In the genomic region with DNA sequence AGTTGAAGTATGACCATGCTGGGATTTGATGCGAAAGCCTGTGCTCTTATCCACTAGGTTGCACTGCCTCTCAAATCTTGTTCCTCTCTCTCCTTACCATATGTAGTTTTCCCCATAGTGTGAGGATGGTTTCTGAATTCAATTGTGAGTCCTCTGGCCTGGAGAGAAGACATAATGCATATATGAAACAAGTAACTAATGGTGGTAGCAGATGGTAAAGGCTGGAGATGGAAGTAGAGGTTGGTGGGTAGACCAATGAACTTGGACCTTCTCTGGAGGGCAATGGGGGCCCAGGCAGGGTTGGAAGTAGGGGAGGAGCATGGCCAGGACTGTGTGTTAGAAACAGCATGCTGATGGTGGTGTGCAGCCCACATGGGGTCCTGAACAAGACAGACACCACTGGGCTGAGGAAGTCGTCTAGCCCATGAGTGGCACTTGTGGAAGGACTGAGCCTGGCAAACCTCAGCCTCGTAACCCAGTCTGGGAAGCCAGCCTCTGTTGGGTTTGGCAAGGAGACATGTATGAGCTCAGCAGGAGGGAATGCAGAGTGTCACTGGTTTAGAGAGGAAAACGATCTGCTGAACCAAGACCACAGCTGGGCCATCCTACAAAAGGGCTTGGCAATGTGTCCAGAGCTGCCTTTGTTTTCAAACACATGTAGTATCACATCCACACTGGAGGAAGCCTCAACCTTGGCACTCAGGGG, we compare ENCODE assay signal across 9 cellular contexts. TPM values are rescaled to one million over a fixed set of nuclear protein-coding genes. Genes with fewer than 3 reads are reported as not detected.
DNase-seq lines count a peak whose midpoint lies in the region; ATAC-seq, FAIRE-seq and TF ChIP-seq lines count a peak whose summit lies in the region.
"Had no signal": no experiment of that assay in that cellular context is flagged by ENCODE, and none has a peak within 500 bp of the region (broad histone marks: within the 10 kb centered on the region; RNA-seq: fewer than 3 reads in every experiment).

No MANE protein-coding gene starts in this region.

- intact Hi-C loops in stomach (cut with DNase I; ENCODE audit: low total_unique reads), result no loop called here

- TF ChIP-seq CTCF in cardiac fibroblast (IDR thresholded peaks at IDR 0.05; ENCODE audit: low read depth, low read length) (no peak), stomach (IDR thresholded peaks at IDR 0.05) (no peak), WERI-Rb-1 (IDR thresholded peaks at IDR 0.05; ENCODE audit: low read depth, low read length) (no peak)

- H3K4me1 ChIP-seq in stomach, result peaks cover 9 to 49% (median 23%) of the 10 kb centered on the region in 4 donors

- H3K36me3 ChIP-seq in stomach (no peaks in the 10 kb centered on the region), WERI-Rb-1 (no peaks in the 10 kb centered on the region)

- DNase-seq in HTR-8/SVneo (ENCODE audit: insufficient read length, low spot score) (peak; percentile 83), cardiac fibroblast (ENCODE audit: low read depth in 2 of 2) (peak; percentile 96 to 98), kidney tubule cell (ENCODE audit: low spot score) (peak; percentile 99), stomach (peak; percentile 58), WERI-Rb-1 (no peak)
- DNase-seq in stimulated activated CD4-positive, alpha-beta T cell treated with anti-CD3 and anti-CD28 coated beads, Interleukin-4, amount 100 ng/mL, for 1 hour, result no peak
- DNase-seq: NCI-H187 had no signal

- H3K9me3 ChIP-seq in stomach (no peaks in the 10 kb centered on the region), WERI-Rb-1 (ENCODE audit: severe bottlenecking) (peaks cover 3% of the 10 kb centered on the region)

- peak; percentile 89 for FAIRE-seq in HTR-8/SVneo (lab: Jason Lieb, UNC)

- H3K27me3 ChIP-seq in stomach, result no peaks in the 10 kb centered on the region
- no peaks in the 10 kb centered on the region for H3K27me3 ChIP-seq in WERI-Rb-1 (ENCODE audit: insufficient read depth, low read depth, severe bottlenecking)

- TF ChIP-seq POLR2A in stomach (IDR thresholded peaks at IDR 0.05), result no peak

- ATAC-seq in HG02623 (IDR thresholded peaks at IDR 0.05; ENCODE audit: unreplicated experiment) (no peak), HG03139 (IDR thresholded peaks at IDR 0.05; ENCODE audit: unreplicated experiment) (no peak)

- H3K27ac ChIP-seq in stomach (peak overlapping the region; percentile 52 to 83 (median 74)), WERI-Rb-1 (no peak overlapping the region)

- no peak overlapping the region for H3K4me3 ChIP-seq in cardiac fibroblast (replicated peaks in 1 of 2; ENCODE audit: low read depth in 2 of 2, low read length in 2 of 2)
- H3K4me3 ChIP-seq in stomach, result no peak overlapping the region
- H3K4me3 ChIP-seq in WERI-Rb-1 (ENCODE audit: low read depth, low read length), result no peak overlapping the region

- WGBS in stomach, 5 donors, result 35 to 40% (median 37%) methylated on average over 4 of the region's 4 CpGs

- TF ChIP-seq EP300 in stomach (IDR thresholded peaks at IDR 0.05), result no peak

RNA-seq across cellular contexts. Expression of a gene that starts 18.5 kb away (rescaled TPM):
- total RNA-seq in stomach, result 10 to 100 TPM in 3 of 5 donors, under 1 TPM in 2; 0.58 to 42.3 (median 17.4) TPM
- 10 to 100 TPM; 21.0 to 60.2 (median 45.5) TPM for polyA plus RNA-seq in stomach

Comparison
In these comparisons a context has a peak if more than half of its experiments do, and no peak if none do; other contexts are left out.
1. DNase-seq: peak in HTR-8/SVneo (single experiment), cardiac fibroblast (2 of 2), kidney tubule cell (single experiment) and stomach (single experiment); none in WERI-Rb-1 (single experiment) and stimulated activated CD4-positive, alpha-beta T cell treated with anti-CD3 and anti-CD28 coated beads, Interleukin-4, amount 100 ng/mL, for 1 hour (single experiment).